In the genomic region with DNA sequence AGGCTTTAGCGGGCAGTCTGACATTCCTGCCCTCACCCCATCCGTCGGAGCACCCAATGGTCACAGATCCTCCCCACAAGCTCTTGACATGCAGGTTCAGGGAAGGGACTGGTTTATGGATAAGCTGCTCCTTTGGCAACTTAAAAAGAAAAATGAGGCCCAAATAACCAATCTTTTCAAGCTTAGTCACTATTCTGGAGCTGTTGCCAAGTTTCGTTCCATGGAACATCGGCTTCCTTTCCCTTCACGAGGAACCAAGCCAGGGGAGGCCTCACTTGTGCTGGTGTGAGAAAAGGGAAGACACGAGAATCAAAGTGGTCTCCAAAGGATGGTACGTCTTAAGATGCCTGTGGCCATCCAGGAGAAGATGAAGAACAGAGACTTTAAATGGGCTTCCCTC, we compare ENCODE assay signal across 24 cellular contexts. TPM values are rescaled to one million over a fixed set of nuclear protein-coding genes. Genes with fewer than 3 reads are reported as not detected.
DNase-seq lines count a peak whose midpoint lies in the region; ATAC-seq and TF ChIP-seq lines count a peak whose summit lies in the region.
"Had no signal": no experiment of that assay in that cellular context is flagged by ENCODE, and none has a peak within 500 bp of the region (broad histone marks: within the 10 kb centered on the region; RNA-seq: fewer than 3 reads in every experiment).

No MANE protein-coding gene starts in this region.

- H3K4me2 ChIP-seq in PC-3 (ENCODE audit: low read length) (no peak overlapping the region), osteoblast (ENCODE audit: insufficient read depth, low read length) (no peak overlapping the region)

- H3K4me3 ChIP-seq in PC-3 (ENCODE audit: low read length) (no peak overlapping the region), osteoblast (ENCODE audit: insufficient read depth, low read length) (no peak overlapping the region)
- H3K4me3 ChIP-seq: cardiac muscle cell, coronary artery, lower lobe of right lung, ovary, SK-N-MC, tibial nerve had no signal

- POLR2A ChIA-PET in PC-3 (lab: Charles Lee; ENCODE audit: unreplicated experiment): no interaction called here

- intact Hi-C loops in PC-3 (cut with micrococcal nuclease) (loop anchor here (5.0 to 10.0 kb wide), 6 partner anchors 52 to 797 kb away; a partner anchor contains a TSS), Right ventricle myocardium inferior (cut with DNase I) (loop anchor here (5.0 to 10.0 kb wide), 3 partner anchors 167 to 334 kb away; no protein-coding TSS in a partner anchor)

- no peaks in the 10 kb centered on the region for H4K20me1 ChIP-seq in PC-3 (ENCODE audit: low read length)
- no peaks in the 10 kb centered on the region for H4K20me1 ChIP-seq in osteoblast (ENCODE audit: insufficient read depth, low read length)

- H3K4me1 ChIP-seq in PC-3 (ENCODE audit: insufficient read depth, low read length) (peaks cover 32% of the 10 kb centered on the region), osteoblast (ENCODE audit: insufficient read depth, low read length) (peaks cover 11% of the 10 kb centered on the region)
- H3K4me1 ChIP-seq: lower lobe of right lung, tibial nerve had no signal

- no peak overlapping the region for H3K27ac ChIP-seq in PC-3 (ENCODE audit: low read length)
- H3K27ac ChIP-seq in osteoblast (ENCODE audit: low read depth, low read length): no peak overlapping the region
- H3K27ac ChIP-seq: C4-2B, cardiac muscle cell, coronary artery, lower lobe of right lung, ovary, SK-N-MC, tibial nerve had no signal

- H3K9me2 ChIP-seq in PC-3 (replicated peaks; ENCODE audit: low read length): no peaks in the 10 kb centered on the region

- no peaks in the 10 kb centered on the region for H3F3A ChIP-seq in PC-3 (ENCODE audit: low read length, unreplicated experiment)

- DNase-seq in EH (ENCODE audit: low read depth) (peak; percentile 49), PC-3 (peak; percentile 10), fibroblast of gingiva (ENCODE audit: low read depth) (peak; percentile 27), osteoblast (ENCODE audit: insufficient read length, low spot score, missing footprints) (no peak), SK-N-DZ (ENCODE audit: low spot score) (no peak), Right ventricle myocardium inferior (ENCODE audit: missing footprints) (no peak), inferior parietal cortex (ENCODE audit: extremely low spot score) (no peak)
- DNase-seq: activated CD4-positive, alpha-beta T cell treated with anti-CD3 and anti-CD28 coated beads, Interleukin-2, amount 50 U/mL, for 48 hours; activated naive CD4-positive, alpha-beta T cell treated with anti-CD3 and anti-CD28 coated beads, Interleukin-2, amount 10 ng/mL, durations not matched to agents 7 days and 5 days; KBM-7; kidney glomerular epithelial cell; lower lobe of right lung; MM.1S; NCI-H1417; NCI-H748 treated with DMSO at 0.1 percent for 48 hours; ovary; RPMI8226; stimulated activated CD4-positive, alpha-beta T cell treated with anti-CD3 and anti-CD28 coated beads, Interleukin-2, amount 100 ng/mL, for 24 hours had no signal

- H3K79me2 ChIP-seq in PC-3 (ENCODE audit: low read length) (no peaks in the 10 kb centered on the region), osteoblast (ENCODE audit: insufficient read depth, low read length) (no peaks in the 10 kb centered on the region)

- no peaks in the 10 kb centered on the region for H3K9me3 ChIP-seq in PC-3 (ENCODE audit: low read length)
- no peaks in the 10 kb centered on the region for H3K9me3 ChIP-seq in osteoblast (ENCODE audit: low read depth, low read length)
- H3K9me3 ChIP-seq: lower lobe of right lung, ovary, tibial nerve had no signal

- no peaks in the 10 kb centered on the region for H3K36me3 ChIP-seq in PC-3 (ENCODE audit: low read depth, low read length)
- H3K36me3 ChIP-seq in osteoblast (ENCODE audit: insufficient read depth, low read length): no peaks in the 10 kb centered on the region
- H3K36me3 ChIP-seq: cardiac muscle cell, lower lobe of right lung, ovary, tibial nerve had no signal

- CTCF ChIA-PET in PC-3 (lab: Charles Lee): no interaction called here

- BruUV-seq in PC-3 (replicated peaks; lab: Mats Ljungman, UMichigan): no TSS peak

- H3K27me3 ChIP-seq in PC-3 (ENCODE audit: low read length) (no peaks in the 10 kb centered on the region), osteoblast (ENCODE audit: insufficient read depth, low read length) (peaks cover 29% of the 10 kb centered on the region)
- H3K27me3 ChIP-seq: cardiac muscle cell, ovary, tibial nerve had no signal

- TF ChIP-seq CTCF in PC-3 (conservative IDR thresholded peaks at IDR 0.05; ENCODE audit: low read depth, low read length) (no peak), osteoblast (IDR thresholded peaks at IDR 0.05; ENCODE audit: extremely low read depth, low read depth, low read length) (no peak)

- no peak overlapping the region for H2AFZ ChIP-seq in PC-3 (ENCODE audit: low read length)
- H2AFZ ChIP-seq in osteoblast (ENCODE audit: low read length): peak overlapping the region; percentile 23

- no peak overlapping the region for H3K9ac ChIP-seq in PC-3 (ENCODE audit: low read length)

- ATAC-seq in PC-3 (no peak), Right ventricle myocardium inferior (no peak)
- ATAC-seq: esophagus mucosa, lower lobe of right lung had no signal

RNA-seq across cellular contexts. Expression of a gene that starts 46.1 kb away (rescaled TPM):
- total RNA-seq in PC-3 (2014; rRNA removed) (9.8 and 13.0 TPM in 2 replicates), osteoblast (0.29 TPM in 1 of 2 replicates, not detected in the other), Right ventricle myocardium inferior (16.6 TPM)
- not detected in 2 replicates for polyA plus RNA-seq in SK-N-DZ (2014; cell fraction: cytosol; rRNA removed)
- polyA plus RNA-seq in SK-N-DZ (2014; cell fraction: nucleus; rRNA removed): not detected in 2 replicates

RNA-seq across cellular contexts. Expression of a gene that starts 57.8 kb away (rescaled TPM):
- total RNA-seq in PC-3 (2014; rRNA removed) (11.7 and 24.6 TPM in 2 replicates), osteoblast (0.88 and 1.8 TPM in 2 replicates), Right ventricle myocardium inferior (0.19 TPM)
- not detected in 2 replicates for polyA plus RNA-seq in SK-N-DZ (2014; cell fraction: cytosol; rRNA removed)
- polyA plus RNA-seq in SK-N-DZ (2014; cell fraction: nucleus; rRNA removed): 0.24 and 0.27 TPM in 2 replicates
- total RNA-seq: cardiac muscle cell had no signal
- polyA plus RNA-seq: cardiac muscle cell had no signal

Comparison
In these comparisons a context has a peak if more than half of its experiments do, and no peak if none do; other contexts are left out.
1. DNase-seq: peak in EH (single experiment), PC-3 (single experiment) and fibroblast of gingiva (single experiment); none in osteoblast (single experiment), SK-N-DZ (single experiment), Right ventricle myocardium inferior (single experiment) and inferior parietal cortex (single experiment).